In the genomic region with DNA sequence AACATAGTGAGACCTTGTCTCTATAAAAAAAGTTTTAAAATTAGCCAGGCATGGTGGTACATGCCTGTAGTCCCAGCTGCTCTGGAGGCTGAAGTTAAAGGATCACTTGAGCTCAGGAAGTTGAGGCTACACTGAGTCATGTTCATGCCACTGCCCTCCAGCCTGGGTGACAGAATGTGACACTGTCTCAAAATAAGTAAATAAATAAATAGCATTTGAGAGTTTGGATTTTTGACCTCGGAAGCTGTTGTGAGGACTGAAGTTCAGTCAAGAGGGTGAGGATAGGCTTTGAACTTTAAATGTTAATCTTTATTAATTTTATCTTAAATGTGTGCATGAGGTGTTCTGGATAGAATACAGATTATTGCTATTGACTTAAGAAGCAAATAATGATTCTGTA, we compare ENCODE assay signal across 1 cellular context.
TF ChIP-seq lines count a peak whose summit lies in the region.

No MANE protein-coding gene starts in this region.

TF ChIP-seq in HCT116, 20 proteins besides CTCF, POLR2A, EP300 and RAD21 (continued from another document):
- TF ChIP-seq JUND (IDR thresholded peaks at IDR 0.05), result no peak
- TF ChIP-seq, protein P1, sequence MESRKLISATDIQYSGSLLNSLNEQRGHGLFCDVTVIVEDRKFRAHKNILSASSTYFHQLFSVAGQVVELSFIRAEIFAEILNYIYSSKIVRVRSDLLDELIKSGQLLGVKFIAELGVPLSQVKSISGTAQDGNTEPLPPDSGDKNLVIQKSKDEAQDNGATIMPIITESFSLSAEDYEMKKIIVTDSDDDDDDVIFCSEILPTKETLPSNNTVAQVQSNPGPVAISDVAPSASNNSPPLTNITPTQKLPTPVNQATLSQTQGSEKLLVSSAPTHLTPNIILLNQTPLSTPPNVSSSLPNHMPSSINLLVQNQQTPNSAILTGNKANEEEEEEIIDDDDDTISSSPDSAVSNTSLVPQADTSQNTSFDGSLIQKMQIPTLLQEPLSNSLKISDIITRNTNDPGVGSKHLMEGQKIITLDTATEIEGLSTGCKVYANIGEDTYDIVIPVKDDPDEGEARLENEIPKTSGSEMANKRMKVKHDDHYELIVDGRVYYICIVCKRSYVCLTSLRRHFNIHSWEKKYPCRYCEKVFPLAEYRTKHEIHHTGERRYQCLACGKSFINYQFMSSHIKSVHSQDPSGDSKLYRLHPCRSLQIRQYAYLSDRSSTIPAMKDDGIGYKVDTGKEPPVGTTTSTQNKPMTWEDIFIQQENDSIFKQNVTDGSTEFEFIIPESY (IDR thresholded peaks at IDR 0.05; ENCODE audit: extremely low read depth, insufficient replicate concordance, low read length), result no peak
- TF ChIP-seq YY1 (IDR thresholded peaks at IDR 0.05; ENCODE audit: extremely low read depth, insufficient replicate concordance, low read depth, low read length), result no peak
- no peak for TF ChIP-seq CEBPB (IDR thresholded peaks at IDR 0.05; ENCODE audit: low read depth)
- TF ChIP-seq ZFX (IDR thresholded peaks at IDR 0.05), result no peak
- no peak for TF ChIP-seq ZNF274 (IDR thresholded peaks at IDR 0.05; ENCODE audit: low read depth, low read length)
- TF ChIP-seq, protein P2, sequence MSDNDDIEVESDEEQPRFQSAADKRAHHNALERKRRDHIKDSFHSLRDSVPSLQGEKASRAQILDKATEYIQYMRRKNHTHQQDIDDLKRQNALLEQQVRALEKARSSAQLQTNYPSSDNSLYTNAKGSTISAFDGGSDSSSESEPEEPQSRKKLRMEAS (IDR thresholded peaks at IDR 0.05), result no peak
- no peak for TF ChIP-seq EZH2phosphoT487 (IDR thresholded peaks at IDR 0.05; ENCODE audit: borderline replicate concordance)
- TF ChIP-seq FOSL1 (IDR thresholded peaks at IDR 0.05; ENCODE audit: low read depth), result no peak
- TF ChIP-seq ELF1 (IDR thresholded peaks at IDR 0.05; ENCODE audit: borderline replicate concordance, low read depth), result no peak
- TF ChIP-seq SRF (IDR thresholded peaks at IDR 0.05; ENCODE audit: low read depth), result no peak
